Comparison of ENCODE assay signal across 9 cellular contexts in the genomic region with DNA sequence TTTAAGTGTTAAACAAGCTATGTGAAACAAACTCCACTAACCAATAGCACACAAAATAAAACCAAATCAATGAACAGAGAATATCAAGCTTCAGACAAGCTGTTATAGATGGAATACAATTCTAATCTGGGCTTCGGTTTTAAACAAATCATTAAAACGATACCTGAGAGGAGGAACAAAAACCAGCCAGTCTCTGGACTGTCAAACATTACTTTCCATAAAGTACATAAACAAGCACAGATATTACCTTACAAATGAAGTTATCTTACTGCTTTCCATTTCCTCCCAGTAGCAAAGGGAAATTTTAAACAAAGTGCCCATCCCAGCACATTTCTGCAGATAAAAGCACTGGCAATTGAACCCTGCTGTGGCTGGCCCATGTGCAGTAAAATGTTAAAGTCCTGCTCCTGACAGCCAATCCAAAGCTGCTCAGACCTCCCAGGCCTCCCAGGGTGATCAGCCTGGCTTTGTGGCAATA.
DNase-seq lines count a peak whose midpoint lies in the region; ATAC-seq and TF ChIP-seq lines count a peak whose summit lies in the region.
"Had no signal": no experiment of that assay in that cellular context is flagged by ENCODE, and none has a peak within 500 bp of the region (broad histone marks: within the 10 kb centered on the region; RNA-seq: fewer than 3 reads in every experiment).

No MANE protein-coding gene starts in this region.

- ATAC-seq in GM19035 (IDR thresholded peaks at IDR 0.05; ENCODE audit: unreplicated experiment) = peak; percentile 79
- ATAC-seq in HG02571 (IDR thresholded peaks at IDR 0.05; ENCODE audit: unreplicated experiment) = peak; percentile 74

- H2AFZ ChIP-seq in KMS-11 (ENCODE audit: low read depth) = peak overlapping the region; percentile 9

- H3K27ac ChIP-seq in KMS-11 = peak overlapping the region; percentile 86

- H3K27me3 ChIP-seq in KMS-11 (ENCODE audit: insufficient read depth, low read depth) = no peaks in the 10 kb centered on the region
- H3K27me3 ChIP-seq: MG63 had no signal

- H3K36me3 ChIP-seq in KMS-11 (ENCODE audit: insufficient read depth) = no peaks in the 10 kb centered on the region
- H3K36me3 ChIP-seq: MG63 had no signal

- no peaks in the 10 kb centered on the region for H4K20me1 ChIP-seq in KMS-11 (ENCODE audit: insufficient read depth)

- TF ChIP-seq CTCF in KMS-11 (conservative IDR thresholded peaks at IDR 0.05; ENCODE audit: low read depth, low read length) = no peak

- H3K4me3 ChIP-seq in KMS-11 (IDR thresholded peaks at IDR 0.05; ENCODE audit: insufficient read depth, low read depth, low read length) = no peak overlapping the region
- H3K4me3 ChIP-seq: MG63 had no signal

- peaks cover 24% of the 10 kb centered on the region for H3K79me2 ChIP-seq in KMS-11 (ENCODE audit: insufficient read depth, low read depth)

- H3K9ac ChIP-seq in KMS-11 = peak overlapping the region; percentile 56

- H3K4me1 ChIP-seq in KMS-11 (ENCODE audit: low read depth, poor library complexity, severe bottlenecking) = peaks cover 98% of the 10 kb centered on the region

- peak overlapping the region; percentile 90 for H3K4me2 ChIP-seq in KMS-11

- DNase-seq in midbrain (lab: John Stamatoyannopoulos, UW) (peak; percentile 25), NCI-H1930 (lab: John Stamatoyannopoulos, UW) (no peak), activated gamma-delta T cell (lab: John Stamatoyannopoulos, UW) (no peak), amniotic stem cell (lab: John Stamatoyannopoulos, UW) (no peak), NCI-H2107 (lab: John Stamatoyannopoulos, UW) (no peak)
- DNase-seq: MG63 had no signal
